16 cellular contexts compared by ENCODE assay signal in the genomic region with DNA sequence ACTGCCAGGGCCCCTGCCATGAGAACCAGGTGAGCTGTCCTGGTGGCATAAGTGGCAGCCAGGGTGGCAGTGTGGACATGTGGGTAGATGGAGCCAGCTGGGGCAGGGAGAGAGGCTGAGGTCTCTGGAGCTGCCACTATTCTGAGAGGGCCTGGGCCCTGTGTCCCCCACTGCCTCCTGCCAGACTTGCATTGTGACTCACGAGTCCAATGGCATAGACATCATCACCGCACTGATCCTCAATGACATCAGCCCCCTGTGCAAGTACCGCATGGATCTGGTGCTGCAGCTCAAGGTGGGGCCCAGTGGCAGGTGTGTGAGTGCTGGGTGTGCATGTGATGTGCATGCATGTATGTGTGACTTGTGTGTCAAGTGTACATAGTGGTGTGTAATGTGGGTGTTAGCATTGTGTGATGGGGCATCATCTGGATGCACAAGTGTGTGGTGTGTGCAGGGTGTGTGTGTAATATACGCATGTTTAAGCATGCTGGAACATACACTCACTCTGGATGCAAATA.
"Had no signal": no experiment of that assay in that cellular context is flagged by ENCODE, and none has a peak within 500 bp of the region (broad histone marks: within the 10 kb centered on the region; RNA-seq: fewer than 3 reads in every experiment).

No MANE protein-coding gene starts in this region.

- H3K4me3 ChIP-seq: breast epithelium, gastrocnemius medialis, heart left ventricle, lung, pancreas, thyroid gland, uterus had no signal

- H3K27ac ChIP-seq: breast epithelium, gastrocnemius medialis, heart left ventricle, pancreas, thyroid gland, uterus had no signal

- H3K9me3 ChIP-seq: breast epithelium, gastrocnemius medialis, heart left ventricle, pancreas, thyroid gland, uterus had no signal

- H3K36me3 Mint-ChIP-seq: mesothelial cell of epicardium had no signal

- H3K27ac Mint-ChIP-seq: mesothelial cell of epicardium had no signal

- ATAC-seq: gastrocnemius medialis, heart left ventricle, left cardiac atrium, pancreas had no signal

- DNase-seq: activated CD4-positive, alpha-beta T cell treated with anti-CD3 and anti-CD28 coated beads, Interleukin-2, amount 50 U/mL, for 48 hours; activated CD4-positive, CD25-positive, alpha-beta regulatory T cell treated with anti-CD3 and anti-CD28 coated beads, Interleukin-2, amount 50 U/mL, for 72 hours; activated gamma-delta T cell treated with Interleukin-2 at 50 U/mL for 16 hours; aorta; dermis blood vessel endothelial cell; gastrocnemius medialis; heart left ventricle; left cardiac atrium; stimulated activated CD4-positive, alpha-beta T cell treated with anti-CD3 and anti-CD28 coated beads, Interleukin-1b, Interleukin-23, amount 100 ng/mL, for 48 hours; SW 1271; thyroid gland; uterus had no signal

- H3K36me3 ChIP-seq: gastrocnemius medialis, uterus had no signal

- H3K4me1 ChIP-seq: breast epithelium, pancreas, thyroid gland, uterus had no signal

- H3K9me3 Mint-ChIP-seq: mesothelial cell of epicardium had no signal

- FAIRE-seq: pancreas had no signal

- H3K4me1 Mint-ChIP-seq: mesothelial cell of epicardium had no signal

- H3K4me3 Mint-ChIP-seq: mesothelial cell of epicardium had no signal

- H3K27me3 ChIP-seq: breast epithelium, gastrocnemius medialis, heart left ventricle, pancreas, thyroid gland, uterus had no signal
